Comparison of ENCODE assay signal across 1 cellular context in genomic region chr6:55869731-55870130, GRCh38.
TF ChIP-seq lines count a peak whose summit lies in the region.

No MANE protein-coding gene starts in this region.

TF ChIP-seq in GM23338, 12 proteins besides CTCF, POLR2A, EP300 and RAD21 (continued from another document):
- TF ChIP-seq, protein P1, sequence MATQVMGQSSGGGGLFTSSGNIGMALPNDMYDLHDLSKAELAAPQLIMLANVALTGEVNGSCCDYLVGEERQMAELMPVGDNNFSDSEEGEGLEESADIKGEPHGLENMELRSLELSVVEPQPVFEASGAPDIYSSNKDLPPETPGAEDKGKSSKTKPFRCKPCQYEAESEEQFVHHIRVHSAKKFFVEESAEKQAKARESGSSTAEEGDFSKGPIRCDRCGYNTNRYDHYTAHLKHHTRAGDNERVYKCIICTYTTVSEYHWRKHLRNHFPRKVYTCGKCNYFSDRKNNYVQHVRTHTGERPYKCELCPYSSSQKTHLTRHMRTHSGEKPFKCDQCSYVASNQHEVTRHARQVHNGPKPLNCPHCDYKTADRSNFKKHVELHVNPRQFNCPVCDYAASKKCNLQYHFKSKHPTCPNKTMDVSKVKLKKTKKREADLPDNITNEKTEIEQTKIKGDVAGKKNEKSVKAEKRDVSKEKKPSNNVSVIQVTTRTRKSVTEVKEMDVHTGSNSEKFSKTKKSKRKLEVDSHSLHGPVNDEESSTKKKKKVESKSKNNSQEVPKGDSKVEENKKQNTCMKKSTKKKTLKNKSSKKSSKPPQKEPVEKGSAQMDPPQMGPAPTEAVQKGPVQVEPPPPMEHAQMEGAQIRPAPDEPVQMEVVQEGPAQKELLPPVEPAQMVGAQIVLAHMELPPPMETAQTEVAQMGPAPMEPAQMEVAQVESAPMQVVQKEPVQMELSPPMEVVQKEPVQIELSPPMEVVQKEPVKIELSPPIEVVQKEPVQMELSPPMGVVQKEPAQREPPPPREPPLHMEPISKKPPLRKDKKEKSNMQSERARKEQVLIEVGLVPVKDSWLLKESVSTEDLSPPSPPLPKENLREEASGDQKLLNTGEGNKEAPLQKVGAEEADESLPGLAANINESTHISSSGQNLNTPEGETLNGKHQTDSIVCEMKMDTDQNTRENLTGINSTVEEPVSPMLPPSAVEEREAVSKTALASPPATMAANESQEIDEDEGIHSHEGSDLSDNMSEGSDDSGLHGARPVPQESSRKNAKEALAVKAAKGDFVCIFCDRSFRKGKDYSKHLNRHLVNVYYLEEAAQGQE (IDR thresholded peaks at IDR 0.05; ENCODE audit: unreplicated experiment) = no peak
- TF ChIP-seq NANOG (IDR thresholded peaks at IDR 0.05; ENCODE audit: borderline replicate concordance) (no peak), POLR2AphosphoS5 (IDR thresholded peaks at IDR 0.05; ENCODE audit: low read depth) (no peak), EZH2 (IDR thresholded peaks at IDR 0.05; ENCODE audit: low read depth, unreplicated experiment) (no peak), STAT1 (IDR thresholded peaks at IDR 0.05; ENCODE audit: unreplicated experiment) (no peak), CREB1 (CRISPR knock-in tag; IDR thresholded peaks at IDR 0.05; ENCODE audit: low read depth) (no peak), EZH2phosphoT487 (IDR thresholded peaks at IDR 0.05; ENCODE audit: unreplicated experiment) (no peak), ZNF114 (CRISPR knock-in tag; IDR thresholded peaks at IDR 0.05) (no peak)
- TF ChIP-seq, protein P2, sequence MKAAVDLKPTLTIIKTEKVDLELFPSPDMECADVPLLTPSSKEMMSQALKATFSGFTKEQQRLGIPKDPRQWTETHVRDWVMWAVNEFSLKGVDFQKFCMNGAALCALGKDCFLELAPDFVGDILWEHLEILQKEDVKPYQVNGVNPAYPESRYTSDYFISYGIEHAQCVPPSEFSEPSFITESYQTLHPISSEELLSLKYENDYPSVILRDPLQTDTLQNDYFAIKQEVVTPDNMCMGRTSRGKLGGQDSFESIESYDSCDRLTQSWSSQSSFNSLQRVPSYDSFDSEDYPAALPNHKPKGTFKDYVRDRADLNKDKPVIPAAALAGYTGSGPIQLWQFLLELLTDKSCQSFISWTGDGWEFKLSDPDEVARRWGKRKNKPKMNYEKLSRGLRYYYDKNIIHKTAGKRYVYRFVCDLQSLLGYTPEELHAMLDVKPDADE (IDR thresholded peaks at IDR 0.05) = no peak
- TF ChIP-seq, protein P3, sequence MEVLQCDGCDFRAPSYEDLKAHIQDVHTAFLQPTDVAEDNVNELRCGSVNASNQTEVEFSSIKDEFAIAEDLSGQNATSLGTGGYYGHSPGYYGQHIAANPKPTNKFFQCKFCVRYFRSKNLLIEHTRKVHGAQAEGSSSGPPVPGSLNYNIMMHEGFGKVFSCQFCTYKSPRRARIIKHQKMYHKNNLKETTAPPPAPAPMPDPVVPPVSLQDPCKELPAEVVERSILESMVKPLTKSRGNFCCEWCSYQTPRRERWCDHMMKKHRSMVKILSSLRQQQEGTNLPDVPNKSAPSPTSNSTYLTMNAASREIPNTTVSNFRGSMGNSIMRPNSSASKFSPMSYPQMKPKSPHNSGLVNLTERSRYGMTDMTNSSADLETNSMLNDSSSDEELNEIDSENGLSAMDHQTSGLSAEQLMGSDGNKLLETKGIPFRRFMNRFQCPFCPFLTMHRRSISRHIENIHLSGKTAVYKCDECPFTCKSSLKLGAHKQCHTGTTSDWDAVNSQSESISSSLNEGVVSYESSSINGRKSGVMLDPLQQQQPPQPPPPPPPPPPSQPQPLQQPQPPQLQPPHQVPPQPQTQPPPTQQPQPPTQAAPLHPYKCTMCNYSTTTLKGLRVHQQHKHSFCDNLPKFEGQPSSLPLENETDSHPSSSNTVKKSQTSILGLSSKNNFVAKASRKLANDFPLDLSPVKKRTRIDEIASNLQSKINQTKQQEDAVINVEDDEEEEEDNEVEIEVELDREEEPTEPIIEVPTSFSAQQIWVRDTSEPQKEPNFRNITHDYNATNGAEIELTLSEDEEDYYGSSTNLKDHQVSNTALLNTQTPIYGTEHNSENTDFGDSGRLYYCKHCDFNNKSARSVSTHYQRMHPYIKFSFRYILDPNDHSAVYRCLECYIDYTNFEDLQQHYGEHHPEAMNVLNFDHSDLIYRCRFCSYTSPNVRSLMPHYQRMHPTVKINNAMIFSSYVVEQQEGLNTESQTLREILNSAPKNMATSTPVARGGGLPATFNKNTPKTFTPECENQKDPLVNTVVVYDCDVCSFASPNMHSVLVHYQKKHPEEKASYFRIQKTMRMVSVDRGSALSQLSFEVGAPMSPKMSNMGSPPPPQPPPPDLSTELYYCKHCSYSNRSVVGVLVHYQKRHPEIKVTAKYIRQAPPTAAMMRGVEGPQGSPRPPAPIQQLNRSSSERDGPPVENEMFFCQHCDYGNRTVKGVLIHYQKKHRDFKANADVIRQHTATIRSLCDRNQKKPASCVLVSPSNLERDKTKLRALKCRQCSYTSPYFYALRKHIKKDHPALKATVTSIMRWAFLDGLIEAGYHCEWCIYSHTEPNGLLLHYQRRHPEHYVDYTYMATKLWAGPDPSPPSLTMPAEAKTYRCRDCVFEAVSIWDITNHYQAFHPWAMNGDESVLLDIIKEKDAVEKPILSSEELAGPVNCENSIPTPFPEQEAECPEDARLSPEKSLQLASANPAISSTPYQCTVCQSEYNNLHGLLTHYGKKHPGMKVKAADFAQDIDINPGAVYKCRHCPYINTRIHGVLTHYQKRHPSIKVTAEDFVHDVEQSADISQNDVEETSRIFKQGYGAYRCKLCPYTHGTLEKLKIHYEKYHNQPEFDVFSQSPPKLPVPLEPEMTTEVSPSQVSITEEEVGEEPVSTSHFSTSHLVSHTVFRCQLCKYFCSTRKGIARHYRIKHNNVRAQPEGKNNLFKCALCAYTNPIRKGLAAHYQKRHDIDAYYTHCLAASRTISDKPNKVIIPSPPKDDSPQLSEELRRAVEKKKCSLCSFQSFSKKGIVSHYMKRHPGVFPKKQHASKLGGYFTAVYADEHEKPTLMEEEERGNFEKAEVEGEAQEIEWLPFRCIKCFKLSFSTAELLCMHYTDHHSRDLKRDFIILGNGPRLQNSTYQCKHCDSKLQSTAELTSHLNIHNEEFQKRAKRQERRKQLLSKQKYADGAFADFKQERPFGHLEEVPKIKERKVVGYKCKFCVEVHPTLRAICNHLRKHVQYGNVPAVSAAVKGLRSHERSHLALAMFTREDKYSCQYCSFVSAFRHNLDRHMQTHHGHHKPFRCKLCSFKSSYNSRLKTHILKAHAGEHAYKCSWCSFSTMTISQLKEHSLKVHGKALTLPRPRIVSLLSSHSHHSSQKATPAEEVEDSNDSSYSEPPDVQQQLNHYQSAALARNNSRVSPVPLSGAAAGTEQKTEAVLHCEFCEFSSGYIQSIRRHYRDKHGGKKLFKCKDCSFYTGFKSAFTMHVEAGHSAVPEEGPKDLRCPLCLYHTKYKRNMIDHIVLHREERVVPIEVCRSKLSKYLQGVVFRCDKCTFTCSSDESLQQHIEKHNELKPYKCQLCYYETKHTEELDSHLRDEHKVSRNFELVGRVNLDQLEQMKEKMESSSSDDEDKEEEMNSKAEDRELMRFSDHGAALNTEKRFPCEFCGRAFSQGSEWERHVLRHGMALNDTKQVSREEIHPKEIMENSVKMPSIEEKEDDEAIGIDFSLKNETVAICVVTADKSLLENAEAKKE (CRISPR knock-in tag; IDR thresholded peaks at IDR 0.05) = no peak
TF ChIP-seq in GM23338: peak in this region for 0.
